ENCODE assay signal across 8 cellular contexts in the genomic region with DNA sequence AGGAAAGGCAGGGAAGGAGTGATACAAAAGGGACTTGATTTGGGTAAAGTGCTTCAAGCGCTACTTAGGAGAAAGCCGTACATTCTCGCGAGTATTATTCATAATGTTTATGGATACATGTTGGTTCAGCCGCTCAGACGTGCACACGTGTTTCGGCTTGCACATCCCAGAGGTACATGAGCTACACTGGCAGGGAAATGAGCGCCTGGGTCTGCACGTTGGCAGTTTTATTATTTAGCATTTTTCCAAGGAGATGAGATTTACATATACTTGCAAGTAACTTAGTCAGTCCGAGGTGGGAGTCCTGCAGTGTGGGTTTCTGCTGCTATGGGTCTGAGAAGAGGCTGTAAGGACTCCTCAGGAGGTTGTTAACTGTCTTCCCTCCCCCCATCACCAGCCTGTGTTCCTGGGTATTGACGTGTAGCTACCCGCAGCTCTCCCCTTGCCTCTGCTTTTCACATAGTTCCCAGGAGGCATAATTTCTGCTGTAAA. TPM values are rescaled to one million over a fixed set of nuclear protein-coding genes. Genes with fewer than 3 reads are reported as not detected.
DNase-seq lines count a peak whose midpoint lies in the region; ATAC-seq, FAIRE-seq and TF ChIP-seq lines count a peak whose summit lies in the region.

No MANE protein-coding gene starts in this region.

- H3K27ac ChIP-seq in gastroesophageal sphincter (peak overlapping the region in 3 of 4 donors; percentile 70 to 81 (median 80)), small intestine (ENCODE audit: low read depth in 1 of 2, low read length in 1 of 2) (peak overlapping the region; percentile 89 to 92)

- WGBS in gastroesophageal sphincter (ENCODE audit: low coverage in 1 of 2), 2 donors: 11 to 33% methylated on average over 12 to 13 of the region's 13 CpGs
- 1 to 10% (median 2%) methylated on average over 13 of the region's 13 CpGs for WGBS in small intestine, 3 donors

- ATAC-seq in HG03066 (IDR thresholded peaks at IDR 0.05; ENCODE audit: low read depth, unreplicated experiment): peak; percentile 12
- ATAC-seq in gastroesophageal sphincter: no peak
- ATAC-seq in GM21737 (IDR thresholded peaks at IDR 0.05; ENCODE audit: unreplicated experiment): no peak

- peaks cover 0 to 21% (median 0%) of the 10 kb centered on the region in 3 donors for H3K4me1 ChIP-seq in gastroesophageal sphincter
- no peaks in the 10 kb centered on the region for H3K4me1 ChIP-seq in small intestine (ENCODE audit: control insufficient read depth in 2 of 2, insufficient read depth in 1 of 2, low read depth in 1 of 2, low read length in 1 of 2)

- no peaks in the 10 kb centered on the region for H3K36me3 ChIP-seq in gastroesophageal sphincter
- H3K36me3 ChIP-seq in small intestine (ENCODE audit: control insufficient read depth in 2 of 2, insufficient read depth in 2 of 2, low read length in 2 of 2): no peaks in the 10 kb centered on the region

- DNase-seq in AG08396 (ENCODE audit: low spot score) (peak; percentile 12), small intestine (no peak), HuH-7 (ENCODE audit: low spot score) (no peak), RPMI8226 (no peak)
- DNase-seq in activated CD8-positive, alpha-beta memory T cell treated with anti-CD3 and anti-CD28 coated beads for 24 hours: peak; percentile 78

- peaks cover 0 to 7% (median 0%) of the 10 kb centered on the region in 3 donors for H3K9me3 ChIP-seq in gastroesophageal sphincter
- H3K9me3 ChIP-seq in small intestine (ENCODE audit: control insufficient read depth, low read depth): no peaks in the 10 kb centered on the region

- TF ChIP-seq CTCF in gastroesophageal sphincter (IDR thresholded peaks at IDR 0.05): no peak

- TF ChIP-seq POLR2A in gastroesophageal sphincter (IDR thresholded peaks at IDR 0.05): no peak

- H3K27me3 ChIP-seq in gastroesophageal sphincter (peaks cover 50% of the 10 kb centered on the region), small intestine (ENCODE audit: control insufficient read depth in 2 of 2, insufficient read depth in 2 of 2, low read length in 2 of 2) (no peaks in the 10 kb centered on the region)

- no peak for FAIRE-seq in small intestine (lab: Jason Lieb, UNC)

- H3K4me3 ChIP-seq in gastroesophageal sphincter (peak overlapping the region; percentile 42 to 63), small intestine (ENCODE audit: low read depth in 1 of 2, low read length in 2 of 2) (peak overlapping the region in 1 of 2 donors; percentile 97)

- no peak for TF ChIP-seq EP300 in gastroesophageal sphincter (IDR thresholded peaks at IDR 0.05)

RNA-seq across cellular contexts. Expression of a gene that starts 1.5 kb away (rescaled TPM):
- total RNA-seq in gastroesophageal sphincter: 10 to 100 TPM; 17.9 to 28.7 (median 25.0) TPM
- 10 to 100 TPM; 12.1 to 17.3 (median 13.6) TPM for polyA plus RNA-seq in small intestine

RNA-seq across cellular contexts. Expression of a gene that starts 41.7 kb away (rescaled TPM):
- total RNA-seq in gastroesophageal sphincter: 1 to 10 TPM; 1.6 to 4.8 (median 2.6) TPM
- 10 to 100 TPM; 21.6 to 33.6 (median 27.5) TPM for polyA plus RNA-seq in small intestine

Comparison
In these comparisons a context has a peak if more than half of its experiments do, and no peak if none do; other contexts are left out.
1. DNase-seq: peak in AG08396 (single experiment) and activated CD8-positive, alpha-beta memory T cell treated with anti-CD3 and anti-CD28 coated beads for 24 hours (single experiment); none in small intestine (single experiment), HuH-7 (single experiment) and RPMI8226 (single experiment).